In the genomic region with DNA sequence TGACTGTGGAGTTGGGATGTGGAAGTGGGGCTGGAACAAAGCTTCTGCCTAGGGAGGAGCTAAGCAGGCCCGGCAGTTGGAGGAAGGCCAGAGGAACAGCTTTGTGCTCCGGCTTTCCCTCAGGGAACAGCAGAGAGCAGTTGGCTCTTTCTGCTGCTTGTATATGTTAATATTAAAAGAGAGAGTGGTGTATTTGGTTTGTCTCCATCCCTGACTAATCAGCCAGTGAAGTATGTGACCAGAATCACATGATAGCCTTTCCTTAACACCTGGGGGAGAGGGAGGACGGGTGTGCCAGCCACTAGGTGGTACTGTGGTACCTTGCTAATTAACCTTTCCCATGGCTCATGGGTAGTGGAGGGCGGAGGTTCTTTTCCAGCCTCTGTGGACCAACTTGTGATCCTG, we compare ENCODE assay signal across 9 cellular contexts. TPM values are rescaled to one million over a fixed set of nuclear protein-coding genes. Genes with fewer than 3 reads are reported as not detected.
DNase-seq lines count a peak whose midpoint lies in the region; ATAC-seq and TF ChIP-seq lines count a peak whose summit lies in the region.
"Had no signal": no experiment of that assay in that cellular context is flagged by ENCODE, and none has a peak within 500 bp of the region (broad histone marks: within the 10 kb centered on the region; RNA-seq: fewer than 3 reads in every experiment).

No MANE protein-coding gene starts in this region.

- TF ChIP-seq POLR2A in Peyer's patch (IDR thresholded peaks at IDR 0.05) = no peak

- H3K27me3 Mint-ChIP-seq in brain = no peaks in the 10 kb centered on the region

- DNase-seq in COLO668 (lab: John Stamatoyannopoulos, UW; ENCODE audit: unreplicated experiment) (peak; percentile 32), HL-60 (ENCODE audit: low read depth in 1 of 2, low spot score in 1 of 2) (peak in 1 of 2 experiments; percentile 31), Peyer's patch (peak; percentile 28 to 81 (median 61)), left colon (peak; percentile 53 to 58), upper lobe of right lung (peak; percentile 66)

- H3K9me3 ChIP-seq in Peyer's patch (no peaks in the 10 kb centered on the region), upper lobe of right lung (no peaks in the 10 kb centered on the region)

- peak overlapping the region; percentile 57 to 98 (median 96) for H3K27ac Mint-ChIP-seq in brain

- peak overlapping the region; percentile 18 to 68 (median 27) for H3K4me3 Mint-ChIP-seq in brain

- no peaks in the 10 kb centered on the region for H3K9me3 Mint-ChIP-seq in brain

- H3K4me3 ChIP-seq in HL-60 (replicated peaks; ENCODE audit: insufficient read depth, low read length) = no peak overlapping the region
- no peak overlapping the region for H3K4me3 ChIP-seq in Peyer's patch
- no peak overlapping the region for H3K4me3 ChIP-seq in upper lobe of right lung

- TF ChIP-seq CTCF in HL-60 (IDR thresholded peaks at IDR 0.05; ENCODE audit: insufficient read depth, low read length) = peak; percentile 10
- peak; percentile 16 to 74 (median 60) for TF ChIP-seq CTCF in Peyer's patch (IDR thresholded peaks at IDR 0.05)
- peak; percentile 39 to 50 for TF ChIP-seq CTCF in brain (conservative IDR thresholded peaks at IDR 0.05)
- peak; percentile 45 for TF ChIP-seq CTCF in upper lobe of right lung (IDR thresholded peaks at IDR 0.05)

- H3K4me1 ChIP-seq in Peyer's patch (peaks cover 0 to 17% (median 0%) of the 10 kb centered on the region in 4 donors), upper lobe of right lung (no peaks in the 10 kb centered on the region)

- H3K27ac ChIP-seq in HL-60 (replicated peaks) (no peak overlapping the region), Peyer's patch (peak overlapping the region in 2 of 4 donors; percentile 9 to 22), upper lobe of right lung (no peak overlapping the region)

- peaks cover 0 to 62% (median 0%) of the 10 kb centered on the region in 3 donors for H3K36me3 ChIP-seq in Peyer's patch
- peaks cover 68% of the 10 kb centered on the region for H3K36me3 ChIP-seq in upper lobe of right lung

- H3K4me1 Mint-ChIP-seq in brain = peaks cover 24% of the 10 kb centered on the region

- H3K27me3 ChIP-seq in HL-60 (ENCODE audit: insufficient read depth, poor library complexity, severe bottlenecking) = no peaks in the 10 kb centered on the region
- H3K27me3 ChIP-seq in Peyer's patch = no peaks in the 10 kb centered on the region
- no peaks in the 10 kb centered on the region for H3K27me3 ChIP-seq in upper lobe of right lung

- ATAC-seq in left colon (peak; percentile 89), upper lobe of right lung (peak; percentile 90), HG02870 (IDR thresholded peaks at IDR 0.05; ENCODE audit: unreplicated experiment) (no peak), GM18858 (IDR thresholded peaks at IDR 0.05; ENCODE audit: unreplicated experiment) (no peak)

- H3K36me3 Mint-ChIP-seq in brain = peaks cover 32% of the 10 kb centered on the region

- intact Hi-C loops in left colon (cut with DNase I, micrococcal nuclease) = no loop called here
- intact Hi-C loops in upper lobe of right lung (cut with DNase I) = loop anchor here (10.0 kb wide), 1 partner anchor 100 kb away; a partner anchor contains a TSS

RNA-seq across cellular contexts. Expression of a gene that starts 10.0 kb away (rescaled TPM):
- 10 to 100 TPM; 24.7 to 67.7 (median 41.6) TPM for total RNA-seq in Peyer's patch
- polyA plus RNA-seq in brain (ENCODE audit: insufficient read depth, low read depth, low replicate concordance) = 43.7 TPM
- 10 to 100 TPM; 32.6 to 40.8 TPM for total RNA-seq in left colon
- total RNA-seq in upper lobe of right lung = 37.6 TPM

RNA-seq across cellular contexts. Expression of a gene that starts 10.1 kb away (rescaled TPM):
- total RNA-seq in Peyer's patch (10 to 100 TPM; 65.3 to 90.6 (median 76.7) TPM), left colon (10 to 100 TPM; 63.2 to 66.3 TPM), upper lobe of right lung (54.1 TPM)
- 119 TPM for polyA plus RNA-seq in brain (ENCODE audit: insufficient read depth, low read depth, low replicate concordance)

RNA-seq across cellular contexts. Expression of a gene that starts 29.5 kb away (rescaled TPM):
- total RNA-seq in Peyer's patch = 100 to 1,000 TPM; 150 to 200 (median 195) TPM
- 521 TPM for polyA plus RNA-seq in brain (ENCODE audit: insufficient read depth, low read depth, low replicate concordance)
- 100 to 1,000 TPM; 211 to 219 TPM for total RNA-seq in left colon
- total RNA-seq in upper lobe of right lung = 245 TPM

RNA-seq across cellular contexts. Expression of a gene that starts 40.9 kb away (rescaled TPM):
- 100 to 1,000 TPM in 3 of 4 donors, 10 to 100 TPM in 1; 94.7 to 136 (median 125) TPM for total RNA-seq in Peyer's patch
- 44.2 TPM for polyA plus RNA-seq in brain (ENCODE audit: insufficient read depth, low read depth, low replicate concordance)
- 10 to 100 TPM; 56.1 to 69.2 TPM for total RNA-seq in left colon
- 60.9 TPM for total RNA-seq in upper lobe of right lung

RNA-seq across cellular contexts. Expression of a gene that starts 48.3 kb away (rescaled TPM):
- total RNA-seq in Peyer's patch = 1 to 10 TPM in 1 of 4 donors, not detected in 3; 1.2 TPM
- not detected for polyA plus RNA-seq in brain (ENCODE audit: insufficient read depth, low read depth, low replicate concordance)
- under 1 TPM; 0.50 to 0.70 TPM for total RNA-seq in left colon
- total RNA-seq in upper lobe of right lung = not detected
- total RNA-seq: NCI-H460 had no signal

Comparison
In these comparisons a context has a peak if more than half of its experiments do, and no peak if none do; other contexts are left out.
1. CTCF ChIP-seq: peak in every context shown above with its lines; median percentile 60 in Peyer's patch; 45 in upper lobe of right lung; 44 in brain; 10 in HL-60.
2. ATAC-seq: peak in left colon (single experiment) and upper lobe of right lung (single experiment); none in HG02870 (single experiment) and GM18858 (single experiment).